ENCODE assay signal across 14 cellular contexts in the genomic region with DNA sequence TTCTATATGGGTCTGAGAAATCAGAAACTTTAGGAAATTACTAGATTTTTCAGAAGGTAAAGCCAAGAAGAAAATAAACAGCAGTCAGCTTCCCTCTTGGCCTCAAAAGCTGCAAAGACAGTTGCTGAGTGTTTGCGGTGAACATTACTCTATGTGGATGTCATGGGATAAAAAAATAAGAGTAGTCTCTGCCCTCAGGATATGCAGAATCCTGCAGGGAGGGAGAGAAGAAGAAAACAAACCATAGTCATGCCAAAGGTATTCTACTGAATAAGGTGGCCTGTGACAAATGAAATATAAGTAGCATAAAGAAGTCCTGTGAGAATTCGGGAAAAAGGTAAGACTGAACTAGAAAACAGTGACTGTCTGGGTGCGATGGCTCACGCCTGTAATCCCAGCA. TPM values are rescaled to one million over a fixed set of nuclear protein-coding genes. Genes with fewer than 3 reads are reported as not detected.
A peak's percentile ranks its signal among the peaks of the same experiment; 100 is the strongest.
DNase-seq lines count a peak whose midpoint lies in the region; ATAC-seq and TF ChIP-seq lines count a peak whose summit lies in the region.
"Had no signal": no experiment of that assay in that cellular context is flagged by ENCODE, and none has a peak within 500 bp of the region (broad histone marks: within the 10 kb centered on the region; RNA-seq: fewer than 3 reads in every experiment).

No MANE protein-coding gene starts in this region.

- H3K27me3 ChIP-seq in spleen (replicated peaks in 1 of 7): no peaks in the 10 kb centered on the region
- H3K27me3 ChIP-seq: uterus had no signal

- ATAC-seq in activated B cell treated with CpG ODN at 0.5 μM for 24 hours (ENCODE audit: low read depth) (no peak), GM21423 (IDR thresholded peaks at IDR 0.05; ENCODE audit: unreplicated experiment) (no peak), HG03135 (IDR thresholded peaks at IDR 0.05; ENCODE audit: unreplicated experiment) (no peak)

- no peaks in the 10 kb centered on the region for H3K27me3 Mint-ChIP-seq in activated T-cell treated with anti-CD3 and anti-CD28 coated beads, Interleukin-2, amount 50 U/mL, for 24 hours
- no peaks in the 10 kb centered on the region for H3K27me3 Mint-ChIP-seq in activated B cell treated with CpG ODN at 0.5 μM for 24 hours

- H3K4me1 Mint-ChIP-seq in activated T-cell treated with anti-CD3 and anti-CD28 coated beads, Interleukin-2, amount 50 U/mL, for 24 hours (ENCODE audit: low read depth): peaks cover 64% of the 10 kb centered on the region
- peaks cover 48% of the 10 kb centered on the region for H3K4me1 Mint-ChIP-seq in activated B cell treated with CpG ODN at 0.5 μM for 24 hours

- H3K27ac ChIP-seq in spleen: peak overlapping the region in 5 of 8 donors; percentile 2 to 66 (median 59)
- H3K27ac ChIP-seq: uterus had no signal

- peak overlapping the region; percentile 25 for H3K4me3 Mint-ChIP-seq in activated T-cell treated with anti-CD3 and anti-CD28 coated beads, Interleukin-2, amount 50 U/mL, for 24 hours
- no peak overlapping the region for H3K4me3 Mint-ChIP-seq in activated B cell treated with CpG ODN at 0.5 μM for 24 hours

- intact Hi-C loops in activated B cell treated with CpG ODN at 0.5 μM for 24 hours (cut with micrococcal nuclease) (loop anchor here (5.0 kb wide), 1 partner anchor 74 kb away; the partner anchor contains the start of gene FNDC5), spleen (cut with DNase I; ENCODE audit: low total_unique reads) (no loop called here)

- H3K4me3 ChIP-seq in spleen: no peak overlapping the region
- H3K4me3 ChIP-seq: uterus had no signal

- peaks cover 0 to 52% (median 20%) of the 10 kb centered on the region in 6 donors for H3K4me1 ChIP-seq in spleen
- H3K4me1 ChIP-seq: uterus had no signal

- no peaks in the 10 kb centered on the region for H3K9me3 ChIP-seq in spleen
- H3K9me3 ChIP-seq: uterus had no signal

- POLR2A ChIA-PET in activated B cell treated with CpG ODN at 0.5 μM for 24 hours (lab: Charles Lee): interaction anchor here (1.4 to 2.6 kb wide), 3 partner anchors 9 to 21 kb away, joined by 3 to 15 read pairs (median 6); partner anchors contain the start of genes S100PBP and YARS1

- TF ChIP-seq POLR2A in spleen (IDR thresholded peaks at IDR 0.05): no peak

- no peak for TF ChIP-seq CTCF in activated B cell treated with CpG ODN at 0.5 μM for 24 hours (IDR thresholded peaks at IDR 0.05)
- TF ChIP-seq CTCF in spleen (IDR thresholded peaks at IDR 0.05 in 8 of 11, conservative IDR thresholded peaks at IDR 0.05 in 3 of 11): no peak

- 94 to 97% (median 97%) methylated on average over 4 of the region's 4 CpGs for WGBS in spleen, 5 donors

- H3K36me3 ChIP-seq in spleen: peaks cover 0 to 99% (median 36%) of the 10 kb centered on the region in 6 donors
- H3K36me3 ChIP-seq: uterus had no signal

- in situ Hi-C loops in G401 (cut with HindIII; ENCODE audit: low sequenced_read_pairs): no loop called here

- peaks cover 85% of the 10 kb centered on the region for H3K36me3 Mint-ChIP-seq in activated T-cell treated with anti-CD3 and anti-CD28 coated beads, Interleukin-2, amount 50 U/mL, for 24 hours (ENCODE audit: low read depth)
- H3K36me3 Mint-ChIP-seq in activated B cell treated with CpG ODN at 0.5 μM for 24 hours (ENCODE audit: low read depth): peaks cover 63% of the 10 kb centered on the region

- no peaks in the 10 kb centered on the region for H3K9me3 Mint-ChIP-seq in activated T-cell treated with anti-CD3 and anti-CD28 coated beads, Interleukin-2, amount 50 U/mL, for 24 hours
- H3K9me3 Mint-ChIP-seq in activated B cell treated with CpG ODN at 0.5 μM for 24 hours: no peaks in the 10 kb centered on the region

- CTCF ChIA-PET in activated B cell treated with CpG ODN at 0.5 μM for 24 hours (lab: Charles Lee): interaction anchor here (1.2 kb wide), 1 partner anchor 288 kb away, joined by 3 read pairs; no protein-coding TSS in a partner anchor

- H3K27ac Mint-ChIP-seq in activated T-cell treated with anti-CD3 and anti-CD28 coated beads, Interleukin-2, amount 50 U/mL, for 24 hours: peak overlapping the region; percentile 94
- H3K27ac Mint-ChIP-seq in activated B cell treated with CpG ODN at 0.5 μM for 24 hours: peak overlapping the region; percentile 61

- DNase-seq in activated T-cell treated with anti-CD3 and anti-CD28 coated beads, Interleukin-2, amount 50 U/mL, for 24 hours: no peak
- no peak for DNase-seq in activated T-cell treated with anti-CD3 and anti-CD28 coated beads, Interleukin-2, amount 50 U/mL, for 48 hours
- DNase-seq in activated B cell treated with CpG ODN at 0.5 μM for 24 hours (no peak), dedifferentiated amniotic fluid mesenchymal stem cell (ENCODE audit: extremely low spot score) (peak; percentile 77), spleen (no peak), G401 (ENCODE audit: low spot score) (no peak)
- DNase-seq: ACHN; activated CD8-positive, alpha-beta memory T cell treated with anti-CD3 and anti-CD28 coated beads, Interleukin-2, amount 50 U/mL, for 48 hours; cerebellar nuclear complex; DMS53; NCI-H187; uterus had no signal

RNA-seq across cellular contexts. Expression of gene YARS1, which starts 19.0 kb away (rescaled TPM):
- total RNA-seq in activated B cell treated with CpG ODN at 0.5 μM for 24 hours (219 and 232 TPM in 2 replicates), spleen (100 to 1,000 TPM in 1 of 7 donors, 10 to 100 TPM in 6; 46.5 to 112 (median 60.2) TPM)
- polyA plus RNA-seq in spleen: 10 to 100 TPM; 25.7 to 28.7 (median 27.8) TPM
- 121 and 140 TPM in 2 replicates for total RNA-seq in G401 (2014; rRNA removed; shearing (Covaris generic))

RNA-seq across cellular contexts. Expression of gene S100PBP, which starts 19.3 kb away (rescaled TPM):
- 43.0 and 50.5 TPM in 2 replicates for total RNA-seq in activated B cell treated with CpG ODN at 0.5 μM for 24 hours
- total RNA-seq in spleen: 10 to 100 TPM; 44.1 to 76.3 (median 56.8) TPM
- 10 to 100 TPM; 15.5 to 25.8 (median 17.4) TPM for polyA plus RNA-seq in spleen
- 27.6 and 48.3 TPM in 2 replicates for total RNA-seq in G401 (2014; rRNA removed; shearing (Covaris generic))
